ENCODE assay signal across 8 cellular contexts in the genomic region with DNA sequence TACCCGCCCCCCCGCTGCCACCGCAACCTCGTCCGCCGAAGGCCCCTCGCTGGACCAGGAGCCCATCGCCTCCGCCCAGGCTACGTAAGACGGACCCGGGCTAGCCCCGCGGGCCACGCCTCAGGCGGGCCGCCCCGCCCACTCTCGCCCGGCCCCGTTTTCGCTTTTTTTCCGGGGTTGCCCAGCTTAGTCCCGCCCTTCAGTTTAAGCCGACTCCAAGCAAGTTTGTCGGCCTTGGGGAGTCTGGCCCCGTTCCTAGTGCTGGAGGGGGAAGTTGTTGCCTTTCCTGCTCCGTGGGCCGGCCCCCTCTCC. TPM values are rescaled to one million over a fixed set of nuclear protein-coding genes. Genes with fewer than 3 reads are reported as not detected.
DNase-seq lines count a peak whose midpoint lies in the region; ATAC-seq lines count a peak whose summit lies in the region.

No MANE protein-coding gene starts in this region.

- DNase-seq in NT2/D1 (ENCODE audit: low read depth, low spot score), result peak; percentile 89
- DNase-seq in activated CD8-positive, alpha-beta memory T cell treated with anti-CD3 and anti-CD28 coated beads, Interleukin-2, amount 10 ng/mL, durations not matched to agents 7 days and 5 days, result peak; percentile 90
- peak; percentile 56 to 59 for DNase-seq in stimulated activated CD8-positive, alpha-beta memory T cell treated with anti-CD3 and anti-CD28 coated beads, Interleukin-15, amount 100 ng/mL, for 4 hours (ENCODE audit: low read depth in 2 of 2)

- H3K4me1 ChIP-seq in BLaER1 treated with 17β-estradiol and CSF1 and Interleukin-3, amounts not matched to agents 10 nM and 100 nM, result peaks cover 58 to 67% (median 64%) of the 10 kb centered on the region in 10 experiments
- peaks cover 39% of the 10 kb centered on the region for H3K4me1 ChIP-seq in NT2/D1 (ENCODE audit: insufficient read depth, insufficient read length)
- H3K4me1 ChIP-seq in endocrine pancreas (ENCODE audit: control insufficient read depth, insufficient read depth, low read length), result no peaks in the 10 kb centered on the region
- peaks cover 35% of the 10 kb centered on the region for H3K4me1 ChIP-seq in mesodermal cell (ENCODE audit: control insufficient read depth, insufficient read depth, low read length, poor library complexity, severe bottlenecking)

- H3K27ac Mint-ChIP-seq in activated CD8-positive, alpha-beta memory T cell treated with anti-CD3 and anti-CD28 coated beads, Interleukin-2, amount 10 ng/mL, durations not matched to agents 7 days and 5 days, result peak overlapping the region; percentile 78

- no peaks in the 10 kb centered on the region for H3K9me3 Mint-ChIP-seq in activated CD8-positive, alpha-beta memory T cell treated with anti-CD3 and anti-CD28 coated beads, Interleukin-2, amount 10 ng/mL, durations not matched to agents 7 days and 5 days (ENCODE audit: low read depth)

- H3K9ac ChIP-seq in BLaER1 treated with 17β-estradiol and CSF1 and Interleukin-3, amounts not matched to agents 10 nM and 100 nM, result peak overlapping the region; percentile 79 to 87 (median 85)
- H3K9ac ChIP-seq in NT2/D1 (ENCODE audit: insufficient read length, low read depth) (peak overlapping the region; percentile 100), endocrine pancreas (ENCODE audit: control insufficient read depth, insufficient read depth, low read length) (peak overlapping the region; percentile 45)

- H3K27me3 Mint-ChIP-seq in activated CD8-positive, alpha-beta memory T cell treated with anti-CD3 and anti-CD28 coated beads, Interleukin-2, amount 10 ng/mL, durations not matched to agents 7 days and 5 days, result no peaks in the 10 kb centered on the region

- peaks cover 12 to 44% (median 32%) of the 10 kb centered on the region in 11 experiments for H3K36me3 ChIP-seq in BLaER1 treated with 17β-estradiol and CSF1 and Interleukin-3, amounts not matched to agents 10 nM and 100 nM
- H3K36me3 ChIP-seq in NT2/D1 (ENCODE audit: insufficient read depth, insufficient read length, low read length) (peaks cover 67% of the 10 kb centered on the region), endocrine pancreas (ENCODE audit: control insufficient read depth, insufficient read depth, low read length) (no peaks in the 10 kb centered on the region), mesodermal cell (ENCODE audit: control insufficient read depth, insufficient read depth, low read length) (peaks cover 53% of the 10 kb centered on the region)

- peaks cover 49% of the 10 kb centered on the region for H3K4me1 Mint-ChIP-seq in activated CD8-positive, alpha-beta memory T cell treated with anti-CD3 and anti-CD28 coated beads, Interleukin-2, amount 10 ng/mL, durations not matched to agents 7 days and 5 days

- 0% methylated on average over 13 to 21 of the region's 29 CpGs for WGBS in mesodermal cell (ENCODE audit: insufficient coverage in 2 of 2), 2 experiments

- H3K9me3 ChIP-seq in BLaER1 treated with 17β-estradiol and CSF1 and Interleukin-3, amounts not matched to agents 10 nM and 100 nM (replicated peaks in 1 of 11), result no peaks in the 10 kb centered on the region
- H3K9me3 ChIP-seq in NT2/D1 (ENCODE audit: insufficient read depth, low read length) (no peaks in the 10 kb centered on the region), endocrine pancreas (ENCODE audit: control insufficient read depth, low read length) (no peaks in the 10 kb centered on the region), mesodermal cell (ENCODE audit: control insufficient read depth, low read length) (no peaks in the 10 kb centered on the region)

- peak overlapping the region; percentile 63 to 88 (median 78); a peak in 21 of 22 replicates for H3K27ac ChIP-seq in BLaER1 treated with 17β-estradiol and CSF1 and Interleukin-3, amounts not matched to agents 10 nM and 100 nM
- H3K27ac ChIP-seq in mesodermal cell (ENCODE audit: low read depth, low read length, severe bottlenecking), result peak overlapping the region; percentile 88

- peak; percentile 48 for ATAC-seq in GM19351 (IDR thresholded peaks at IDR 0.05; ENCODE audit: unreplicated experiment)
- ATAC-seq in HG03571 (IDR thresholded peaks at IDR 0.05; ENCODE audit: unreplicated experiment), result peak; percentile 30
- ATAC-seq in activated CD8-positive, alpha-beta memory T cell treated with anti-CD3 and anti-CD28 coated beads, Interleukin-2, amount 10 ng/mL, durations not matched to agents 7 days and 5 days, result peak; percentile 69

- H4K20me1 ChIP-seq in BLaER1 treated with 17β-estradiol and CSF1 and Interleukin-3, amounts not matched to agents 10 nM and 100 nM, result peaks cover 0 to 78% (median 60%) of the 10 kb centered on the region in 11 experiments; a peak in 20 of 22 replicates

- peak overlapping the region; percentile 85 to 99 (median 95) for H3K4me2 ChIP-seq in BLaER1 treated with 17β-estradiol and CSF1 and Interleukin-3, amounts not matched to agents 10 nM and 100 nM

- peak overlapping the region; percentile 75 to 94 (median 83) for H3K4me3 ChIP-seq in BLaER1 treated with 17β-estradiol and CSF1 and Interleukin-3, amounts not matched to agents 10 nM and 100 nM
- peak overlapping the region; percentile 99 for H3K4me3 ChIP-seq in NT2/D1 (ENCODE audit: insufficient read length, low read depth)
- H3K4me3 ChIP-seq in endocrine pancreas (ENCODE audit: control insufficient read depth, insufficient read depth, low read length), result no peak overlapping the region
- H3K4me3 ChIP-seq in mesodermal cell (ENCODE audit: extremely low read depth, insufficient read depth, low read length, poor library complexity, severe bottlenecking), result peak overlapping the region; percentile 73

- CTCF ChIA-PET in activated CD8-positive, alpha-beta memory T cell treated with anti-CD3 and anti-CD28 coated beads, Interleukin-2, amount 10 ng/mL, durations not matched to agents 7 days and 5 days (lab: Charles Lee), result interaction anchor here (0.6 to 9.0 kb wide), 36 partner anchors 12 to 395 kb away, joined by 3 to 160 read pairs (median 4); partner anchors contain the start of genes CLK2, ENTREP3, FDPS and HCN3

- H3K36me3 Mint-ChIP-seq in activated CD8-positive, alpha-beta memory T cell treated with anti-CD3 and anti-CD28 coated beads, Interleukin-2, amount 10 ng/mL, durations not matched to agents 7 days and 5 days, result peaks cover 15% of the 10 kb centered on the region

- H3K4me3 Mint-ChIP-seq in activated CD8-positive, alpha-beta memory T cell treated with anti-CD3 and anti-CD28 coated beads, Interleukin-2, amount 10 ng/mL, durations not matched to agents 7 days and 5 days, result peak overlapping the region; percentile 85

- H3K27me3 ChIP-seq in BLaER1 treated with 17β-estradiol and CSF1 and Interleukin-3, amounts not matched to agents 10 nM and 100 nM, result no peaks in the 10 kb centered on the region
- H3K27me3 ChIP-seq in NT2/D1 (ENCODE audit: insufficient read depth, insufficient read length) (no peaks in the 10 kb centered on the region), endocrine pancreas (ENCODE audit: control insufficient read depth, insufficient read depth, low read length) (no peaks in the 10 kb centered on the region)

RNA-seq across cellular contexts. Expression of gene RUSC1, which starts 3.0 kb away (rescaled TPM):
- 10 to 100 TPM; 29.1 to 33.2 TPM for total RNA-seq in activated CD8-positive, alpha-beta memory T cell treated with anti-CD3 and anti-CD28 coated beads, Interleukin-2, amount 10 ng/mL, durations not matched to agents 7 days and 5 days
- 38.3 TPM for polyA plus RNA-seq in mesodermal cell (2013, experiment 1 of 2)
- 30.9 TPM for polyA plus RNA-seq in mesodermal cell (2013, experiment 2 of 2)

RNA-seq across cellular contexts. Expression of gene FDPS, which starts 15.0 kb away (rescaled TPM):
- 100 to 1,000 TPM; 329 to 406 TPM for total RNA-seq in activated CD8-positive, alpha-beta memory T cell treated with anti-CD3 and anti-CD28 coated beads, Interleukin-2, amount 10 ng/mL, durations not matched to agents 7 days and 5 days
- polyA plus RNA-seq in mesodermal cell (2013, experiment 1 of 2), result 612 TPM
- 566 TPM for polyA plus RNA-seq in mesodermal cell (2013, experiment 2 of 2)

RNA-seq across cellular contexts. Expression of gene PKLR, which starts 22.4 kb away (rescaled TPM):
- total RNA-seq in activated CD8-positive, alpha-beta memory T cell treated with anti-CD3 and anti-CD28 coated beads, Interleukin-2, amount 10 ng/mL, durations not matched to agents 7 days and 5 days, result not detected
- not detected for polyA plus RNA-seq in mesodermal cell (2013, experiment 1 of 2)
- not detected for polyA plus RNA-seq in mesodermal cell (2013, experiment 2 of 2)

RNA-seq across cellular contexts. Expression of gene HCN3, which starts 46.4 kb away (rescaled TPM):
- 1 to 10 TPM; 5.4 to 6.1 TPM for total RNA-seq in activated CD8-positive, alpha-beta memory T cell treated with anti-CD3 and anti-CD28 coated beads, Interleukin-2, amount 10 ng/mL, durations not matched to agents 7 days and 5 days
- 7.9 TPM for polyA plus RNA-seq in mesodermal cell (2013, experiment 1 of 2)
- polyA plus RNA-seq in mesodermal cell (2013, experiment 2 of 2), result 5.0 TPM

RNA-seq across cellular contexts. Expression of gene CLK2, which starts 50.4 kb away (rescaled TPM):
- total RNA-seq in activated CD8-positive, alpha-beta memory T cell treated with anti-CD3 and anti-CD28 coated beads, Interleukin-2, amount 10 ng/mL, durations not matched to agents 7 days and 5 days, result 100 to 1,000 TPM in 1 of 2 experiments, 10 to 100 TPM in 1; 94.8 to 108 TPM
- polyA plus RNA-seq in mesodermal cell (2013, experiment 1 of 2), result 59.9 TPM
- polyA plus RNA-seq in mesodermal cell (2013, experiment 2 of 2), result 59.1 TPM

Comparison
In these comparisons a context has a peak if more than half of its experiments do, and no peak if none do; other contexts are left out.
1. H3K9ac ChIP-seq: peak in every context shown above with its lines; median percentile 100 in NT2/D1; 85 in BLaER1 treated with 17β-estradiol and CSF1 and Interleukin-3, amounts not matched to agents 10 nM and 100 nM; 45 in endocrine pancreas.